24 cellular contexts compared by ENCODE assay signal in the genomic region with DNA sequence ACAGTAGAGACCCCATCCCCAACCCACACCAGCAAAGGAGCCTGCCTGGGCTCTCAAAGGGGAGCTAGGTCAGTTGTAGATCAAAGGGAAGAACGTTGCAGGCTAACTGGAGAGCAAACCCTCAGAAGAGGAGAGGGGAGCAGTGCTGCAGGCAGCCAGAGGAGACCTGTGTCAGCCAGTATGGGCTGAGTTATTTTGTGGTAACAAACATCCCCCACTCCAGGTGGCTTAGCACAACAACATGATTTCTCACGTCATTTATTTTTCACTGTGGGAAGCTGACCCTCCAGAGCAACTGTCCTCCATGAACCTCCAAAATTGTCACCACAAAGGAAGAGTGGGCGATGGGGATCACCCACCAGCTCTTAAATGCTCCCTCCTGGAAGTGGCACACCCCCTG. TPM values are rescaled to one million over a fixed set of nuclear protein-coding genes. Genes with fewer than 3 reads are reported as not detected.
"Had no signal": no experiment of that assay in that cellular context is flagged by ENCODE, and none has a peak within 500 bp of the region (broad histone marks: within the 10 kb centered on the region; RNA-seq: fewer than 3 reads in every experiment).

No MANE protein-coding gene starts in this region.

- DNase-seq: activated CD4-positive, alpha-beta T cell treated with anti-CD3 and anti-CD28 coated beads for 48 hours; activated CD4-positive, alpha-beta T cell treated with anti-CD3 and anti-CD28 coated beads, Interleukin-2, amount 50 U/mL, for 4 hours; activated CD4-positive, CD25-positive, alpha-beta regulatory T cell treated with anti-CD3 and anti-CD28 coated beads, Interleukin-2, amount 50 U/mL, for 72 hours; activated CD8-positive, alpha-beta T cell treated with anti-CD3 and anti-CD28 coated beads, Interleukin-2, amount 10 ng/mL, durations not matched to agents 7 days and 5 days; activated naive CD4-positive, alpha-beta T cell treated with anti-CD3 and anti-CD28 coated beads for 36 hours; amygdala; MG63; MV-4-11; NCI-H1092 treated with DMSO at 0.1 percent for 48 hours; NCI-H1436 treated with DMSO at 0.1 percent for 48 hours; NCI-H187; NCI-H2081; NCI-H510A treated with DMSO at 0.1 percent for 48 hours; NCI-H69; NK-92 treated with Interleukin-12 subunit alpha and Interleukin-12 subunit beta, amount 100 ng/mL, for 24 hours; PC-9; SHP77 treated with DMSO at 0.1 percent for 48 hours; T-helper 17 cell; T-helper 9 cell had no signal

- FAIRE-seq: astrocyte had no signal

- ATAC-seq: activated CD8-positive, alpha-beta T cell treated with anti-CD3 and anti-CD28 coated beads, Interleukin-2, amount 10 ng/mL, durations not matched to agents 7 days and 5 days; T-helper 17 cell; WTC11 had no signal

- H3K4me3 ChIP-seq: MG63, PC-9 had no signal

- H3K4me3 Mint-ChIP-seq: activated CD8-positive, alpha-beta T cell treated with anti-CD3 and anti-CD28 coated beads, Interleukin-2, amount 10 ng/mL, durations not matched to agents 7 days and 5 days; activated naive CD4-positive, alpha-beta T cell treated with anti-CD3 and anti-CD28 coated beads for 36 hours; activated naive CD8-positive, alpha-beta T cell; brain; central memory CD8-positive, alpha-beta T cell; T-helper 17 cell; WTC11 had no signal

- H3K4me1 Mint-ChIP-seq: central memory CD8-positive, alpha-beta T cell; T-helper 17 cell; WTC11 had no signal

- H3K4me2 ChIP-seq: PC-9 had no signal

- H3K27me3 ChIP-seq: MG63 had no signal

- H2AFZ ChIP-seq: PC-9 had no signal

- H3K27ac Mint-ChIP-seq: activated CD8-positive, alpha-beta T cell treated with anti-CD3 and anti-CD28 coated beads, Interleukin-2, amount 10 ng/mL, durations not matched to agents 7 days and 5 days; activated naive CD4-positive, alpha-beta T cell treated with anti-CD3 and anti-CD28 coated beads for 36 hours; activated naive CD8-positive, alpha-beta T cell; brain; T-helper 17 cell; WTC11 had no signal

- H3K27ac ChIP-seq: PC-9 had no signal

- H3K36me3 ChIP-seq: MG63 had no signal

- H3K36me3 Mint-ChIP-seq: brain had no signal

RNA-seq across cellular contexts. Expression of a gene that starts 19.8 kb away (rescaled TPM):
- total RNA-seq: activated CD8-positive, alpha-beta T cell treated with anti-CD3 and anti-CD28 coated beads, Interleukin-2, amount 10 ng/mL, durations not matched to agents 7 days and 5 days; activated naive CD4-positive, alpha-beta T cell treated with anti-CD3 and anti-CD28 coated beads for 36 hours had no signal
